25 cellular contexts compared by ENCODE assay signal in the genomic region with DNA sequence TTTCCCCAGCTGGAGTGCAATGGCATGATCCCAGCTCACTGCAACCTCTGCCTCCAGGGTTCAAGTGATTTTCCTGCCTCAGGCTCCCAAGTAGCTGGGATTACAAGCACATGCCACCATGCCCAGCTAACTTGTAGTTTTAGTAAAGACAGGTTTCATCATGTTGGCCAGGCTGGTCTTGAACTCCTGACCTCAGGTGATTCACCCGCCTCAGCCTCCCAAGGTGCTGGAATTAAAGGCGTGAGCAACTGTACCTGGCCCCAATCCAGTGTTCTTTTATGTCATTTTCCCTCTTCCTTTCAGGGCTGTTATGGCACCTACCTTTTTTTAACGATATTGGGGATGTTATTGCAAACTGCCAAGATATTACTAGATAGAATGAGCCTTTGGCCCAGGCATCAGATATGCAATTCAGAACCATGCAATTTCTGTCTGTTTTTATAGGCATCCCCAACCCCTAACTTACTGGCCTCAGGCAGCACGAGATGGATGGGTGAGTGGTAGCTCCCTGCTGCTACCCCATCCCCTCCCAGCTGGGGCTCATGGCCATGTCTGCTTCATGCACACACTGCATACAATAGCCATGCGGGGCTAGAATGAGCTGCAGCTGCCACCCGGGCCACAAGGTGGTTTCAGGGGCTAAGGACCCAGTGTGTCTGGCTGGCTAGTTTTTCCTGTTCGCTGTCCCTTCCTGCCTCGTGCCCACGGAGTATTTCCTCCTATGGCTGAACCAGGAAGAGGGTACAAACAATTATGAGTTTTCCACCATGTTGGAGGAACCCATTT.
"Had no signal": no experiment of that assay in that cellular context is flagged by ENCODE, and none has a peak within 500 bp of the region (broad histone marks: within the 10 kb centered on the region; RNA-seq: fewer than 3 reads in every experiment).

No MANE protein-coding gene starts in this region.

- H3K27me3 Mint-ChIP-seq: activated naive CD8-positive, alpha-beta T cell treated with anti-CD3 and anti-CD28 coated beads for 36 hours; naive thymus-derived CD4-positive, alpha-beta T cell had no signal

- H3K4me1 ChIP-seq: adrenal gland, body of pancreas, esophagus muscularis mucosa, right lobe of liver, tibial nerve had no signal

- DNase-seq: activated CD4-positive, alpha-beta T cell treated with anti-CD3 and anti-CD28 coated beads for 48 hours; activated CD4-positive, alpha-beta T cell treated with anti-CD3 and anti-CD28 coated beads, Interleukin-2, amount 50 U/mL, for 48 hours; activated CD8-positive, alpha-beta memory T cell treated with anti-CD3 and anti-CD28 coated beads for 24 hours; activated effector memory CD4-positive, alpha-beta T cell treated with Interleukin-2 at 50 U/mL for 16 hours; activated naive CD4-positive, alpha-beta T cell treated with Interleukin-2 at 50 U/mL for 16 hours; activated naive CD8-positive, alpha-beta T cell treated with anti-CD3 and anti-CD28 coated beads for 36 hours; adrenal gland; aorta; body of pancreas; dorsolateral prefrontal cortex; effector memory CD4-positive, alpha-beta T cell; foreskin melanocyte; left ventricle myocardium superior; naive thymus-derived CD4-positive, alpha-beta T cell; ovary; right lobe of liver; stimulated activated CD4-positive, alpha-beta T cell treated with anti-CD3 and anti-CD28 coated beads, Interleukin-2, amount 100 ng/mL, for 48 hours; stimulated activated naive CD4-positive, alpha-beta T cell treated with Interleukin-2 at 50 U/mL for 16 hours had no signal

- H3K4me1 Mint-ChIP-seq: activated naive CD8-positive, alpha-beta T cell treated with anti-CD3 and anti-CD28 coated beads for 36 hours; mesothelial cell of epicardium; naive thymus-derived CD4-positive, alpha-beta T cell had no signal

- ATAC-seq: activated CD4-positive, CD25-positive, alpha-beta regulatory T cell treated with anti-CD3 and anti-CD28 coated beads, Interleukin-2, amount 50 U/mL, for 24 hours; body of pancreas; left ventricle myocardium superior; naive thymus-derived CD4-positive, alpha-beta T cell; right lobe of liver had no signal

- H3K4me3 Mint-ChIP-seq: activated naive CD8-positive, alpha-beta T cell treated with anti-CD3 and anti-CD28 coated beads for 36 hours; mesothelial cell of epicardium; naive thymus-derived CD4-positive, alpha-beta T cell had no signal

- H3K9me3 ChIP-seq: adrenal gland, ovary, right lobe of liver had no signal

- H3K27me3 ChIP-seq: adrenal gland, body of pancreas, dorsolateral prefrontal cortex, esophagus muscularis mucosa, ovary, right lobe of liver, tibial nerve had no signal

- H3K4me3 ChIP-seq: adrenal gland, body of pancreas, coronary artery, dorsolateral prefrontal cortex, esophagus muscularis mucosa, ovary, right lobe of liver, tibial nerve had no signal

- H3K36me3 Mint-ChIP-seq: activated naive CD8-positive, alpha-beta T cell treated with anti-CD3 and anti-CD28 coated beads for 36 hours; mesothelial cell of epicardium had no signal

- H3K27ac ChIP-seq: adrenal gland, body of pancreas, coronary artery, dorsolateral prefrontal cortex, esophagus muscularis mucosa, ovary, right lobe of liver, tibial nerve, VCaP had no signal

- H3K27ac Mint-ChIP-seq: activated naive CD8-positive, alpha-beta T cell treated with anti-CD3 and anti-CD28 coated beads for 36 hours; mesothelial cell of epicardium; naive thymus-derived CD4-positive, alpha-beta T cell; progenitor cell of endocrine pancreas had no signal

- H3K36me3 ChIP-seq: adrenal gland, esophagus muscularis mucosa, ovary, right lobe of liver, tibial nerve had no signal
